10 cellular contexts compared by ENCODE assay signal in the genomic region with DNA sequence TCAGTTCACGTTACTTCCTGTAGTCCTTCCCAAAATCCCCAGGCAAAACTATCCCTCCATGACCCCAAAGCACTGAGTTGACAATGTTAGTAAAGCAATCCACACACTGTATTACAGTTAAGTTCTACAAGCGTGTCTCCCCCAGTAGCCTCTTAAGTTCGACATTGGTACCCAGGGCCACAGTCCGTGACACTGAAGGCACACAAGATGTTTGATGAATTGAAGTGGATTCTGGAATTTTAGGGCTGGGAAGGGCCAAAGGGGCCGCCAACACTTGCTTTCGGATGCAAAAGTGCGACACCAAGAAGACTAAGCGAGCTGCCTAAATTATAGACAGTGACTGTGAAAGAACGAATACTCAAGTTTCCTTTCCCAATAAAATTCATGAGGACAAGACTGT. TPM values are rescaled to one million over a fixed set of nuclear protein-coding genes. Genes with fewer than 3 reads are reported as not detected.
DNase-seq lines count a peak whose midpoint lies in the region; FAIRE-seq and TF ChIP-seq lines count a peak whose summit lies in the region.
"Had no signal": no experiment of that assay in that cellular context is flagged by ENCODE, and none has a peak within 500 bp of the region (broad histone marks: within the 10 kb centered on the region; RNA-seq: fewer than 3 reads in every experiment).

No MANE protein-coding gene starts in this region.

- intact Hi-C loops in A673 (cut with micrococcal nuclease; ENCODE audit: unreplicated experiment): loop anchor here (10.0 kb wide), 1 partner anchor 107 kb away; no protein-coding TSS in a partner anchor
- intact Hi-C loops in mammary epithelial cell (cut with micrococcal nuclease): loop anchor here (5.0 kb wide), 1 partner anchor 220 kb away; no protein-coding TSS in a partner anchor

- POLR2A ChIA-PET in A673 (lab: Charles Lee; ENCODE audit: low non-redundant PET): no interaction called here
- POLR2A ChIA-PET in HEK293 (lab: Yijun Ruan, JAX): no interaction called here
- POLR2A ChIA-PET in GM10248 (lab: Yijun Ruan, JAX): no interaction called here

- H3K36me3 ChIP-seq in A673 (ENCODE audit: insufficient read depth, low read length, poor library complexity, severe bottlenecking): peaks cover 17% of the 10 kb centered on the region
- H3K36me3 ChIP-seq in HEK293 (ENCODE audit: control insufficient read depth in 2 of 2, insufficient read depth in 1 of 2, low read length in 2 of 2): peaks cover 4 to 21% of the 10 kb centered on the region in 2 experiments; a peak in 2 of 3 replicates
- H3K36me3 ChIP-seq in mammary epithelial cell (ENCODE audit: insufficient read depth, low read length): no peaks in the 10 kb centered on the region

- peaks cover 92% of the 10 kb centered on the region for H3K79me2 ChIP-seq in mammary epithelial cell (ENCODE audit: insufficient read depth, low read length)

- CTCF ChIA-PET in A673 (lab: Charles Lee): no interaction called here
- CTCF ChIA-PET in HEK293 (lab: Yijun Ruan, JAX): interaction anchor here (1.3 to 2.1 kb wide), 2 partner anchors 13 to 167 kb away, joined by 6 to 15 read pairs; no protein-coding TSS in a partner anchor
- CTCF ChIA-PET in mammary epithelial cell (lab: Charles Lee; ENCODE audit: low non-redundant PET): interaction anchor here (0.6 kb wide), 1 partner anchor 135 kb away, joined by 3 read pairs; no protein-coding TSS in a partner anchor
- CTCF ChIA-PET in GM10248 (lab: Yijun Ruan, JAX): interaction anchor here (1.1 to 4.0 kb wide), 2 partner anchors 12 to 200 kb away, joined by 3 to 39 read pairs; no protein-coding TSS in a partner anchor

- H3K4me3 ChIP-seq in A673 (ENCODE audit: low read depth, low read length, poor library complexity, severe bottlenecking) (peak overlapping the region; percentile 84), HEK293 (ENCODE audit: low read depth, low read length) (peak overlapping the region; percentile 95), mammary epithelial cell (replicated peaks in 1 of 3; ENCODE audit: insufficient read depth in 1 of 3, low read depth in 2 of 3, low read length in 3 of 3) (peak overlapping the region; percentile 81 to 98 (median 90)), mononuclear cell (ENCODE audit: low read length) (peak overlapping the region; percentile 90)

- no peak for DNase-seq in A673 (ENCODE audit: low spot score)
- DNase-seq in mammary epithelial cell: no peak
- no peak for DNase-seq in GM10248 (ENCODE audit: extremely low spot score)
- DNase-seq in D721Med (ENCODE audit: insufficient read length, low spot score): no peak
- no peak for DNase-seq in NCI-H1048 (lab: John Stamatoyannopoulos, UW)
- DNase-seq in hippocampal formation (lab: John Stamatoyannopoulos, UW): no peak
- DNase-seq: activated CD8-positive, alpha-beta memory T cell treated with anti-CD3 and anti-CD28 coated beads for 24 hours; NCI-H748 treated with DMSO at 0.1 percent for 48 hours had no signal

- dilution Hi-C loops in mammary epithelial cell (cut with HindIII; ENCODE audit: low sequenced_read_pairs): no loop called here

- peaks cover 16% of the 10 kb centered on the region for H3K4me1 ChIP-seq in A673 (ENCODE audit: insufficient read depth, low read length, poor library complexity, severe bottlenecking)
- peaks cover 6% of the 10 kb centered on the region for H3K4me1 ChIP-seq in HEK293 (ENCODE audit: control insufficient read depth, insufficient read depth, low read length)
- H3K4me1 ChIP-seq in mammary epithelial cell (ENCODE audit: insufficient read depth, low read length): peaks cover 21% of the 10 kb centered on the region
- H3K4me1 ChIP-seq in mononuclear cell (ENCODE audit: insufficient read depth, low read length): peaks cover 41% of the 10 kb centered on the region

- H3K9me3 ChIP-seq in A673 (ENCODE audit: low read depth, low read length, poor library complexity, severe bottlenecking) (no peaks in the 10 kb centered on the region), HEK293 (ENCODE audit: control insufficient read depth, insufficient read depth, low read depth, low read length) (no peaks in the 10 kb centered on the region), mammary epithelial cell (replicated peaks; ENCODE audit: insufficient read depth, low read length) (no peaks in the 10 kb centered on the region), mononuclear cell (ENCODE audit: low read depth, low read length) (no peaks in the 10 kb centered on the region)

- TF ChIP-seq CTCF in A673 (conservative IDR thresholded peaks at IDR 0.05; ENCODE audit: low read depth, low read length) (no peak), HEK293 (tag by site-specific recombination; IDR thresholded peaks at IDR 0.05) (no peak), mammary epithelial cell (conservative IDR thresholded peaks at IDR 0.05 in 1 of 2, IDR thresholded peaks at IDR 0.05 in 1 of 2; ENCODE audit: extremely low read depth in 1 of 2, insufficient read depth in 1 of 2, low read depth in 1 of 2, low read length in 2 of 2) (no peak), GM10248 (IDR thresholded peaks at IDR 0.05; ENCODE audit: control extremely low read depth, extremely low read depth, low read depth, missing control alignments) (no peak), D721Med (IDR thresholded peaks at IDR 0.05; ENCODE audit: insufficient read depth, missing control alignments) (no peak)

- H3K9ac ChIP-seq in mammary epithelial cell (ENCODE audit: insufficient read depth, low read length): peak overlapping the region; percentile 81

- WGBS in mammary epithelial cell (ENCODE audit: low coverage, missing lambda C conversion rate): 67% methylated on average over 8 of the region's 9 CpGs

- H3K27ac ChIP-seq in A673 (ENCODE audit: low read depth, low read length, poor library complexity, severe bottlenecking) (no peak overlapping the region), HEK293 (ENCODE audit: extremely low read depth, low read depth, low read length) (no peak overlapping the region), mammary epithelial cell (ENCODE audit: insufficient read depth, low read depth, low read length) (peak overlapping the region; percentile 80)

- H2AFZ ChIP-seq in mammary epithelial cell (ENCODE audit: low read depth, low read length): no peak overlapping the region

- in situ Hi-C loops in mammary epithelial cell (cut with MboI; ENCODE audit: low sequenced_read_pairs in 2 of 2): no loop called here

- H3K27me3 ChIP-seq in A673 (replicated peaks; ENCODE audit: insufficient read depth, low read depth, low read length, poor library complexity) (no peaks in the 10 kb centered on the region), mammary epithelial cell (ENCODE audit: insufficient read depth, low read length) (no peaks in the 10 kb centered on the region), mononuclear cell (ENCODE audit: insufficient read depth, low read length) (no peaks in the 10 kb centered on the region)

- BruUV-seq in A673 (replicated peaks; lab: Mats Ljungman, UMichigan) (TSS peak; percentile 50), mammary epithelial cell (replicated peaks; lab: Mats Ljungman, UMichigan) (no TSS peak)

- peaks cover 5% of the 10 kb centered on the region for H4K20me1 ChIP-seq in mammary epithelial cell (ENCODE audit: insufficient read depth, low read length)

- peak overlapping the region; percentile 96 for H3K4me2 ChIP-seq in mammary epithelial cell (ENCODE audit: insufficient read depth, low read depth, low read length)

- no peak for FAIRE-seq in D721Med (lab: Jason Lieb, UNC)

TF ChIP-seq in HEK293, 187 proteins besides CTCF, POLR2A, EP300 and RAD21 (continues in another document):
- TF ChIP-seq, protein P1, sequence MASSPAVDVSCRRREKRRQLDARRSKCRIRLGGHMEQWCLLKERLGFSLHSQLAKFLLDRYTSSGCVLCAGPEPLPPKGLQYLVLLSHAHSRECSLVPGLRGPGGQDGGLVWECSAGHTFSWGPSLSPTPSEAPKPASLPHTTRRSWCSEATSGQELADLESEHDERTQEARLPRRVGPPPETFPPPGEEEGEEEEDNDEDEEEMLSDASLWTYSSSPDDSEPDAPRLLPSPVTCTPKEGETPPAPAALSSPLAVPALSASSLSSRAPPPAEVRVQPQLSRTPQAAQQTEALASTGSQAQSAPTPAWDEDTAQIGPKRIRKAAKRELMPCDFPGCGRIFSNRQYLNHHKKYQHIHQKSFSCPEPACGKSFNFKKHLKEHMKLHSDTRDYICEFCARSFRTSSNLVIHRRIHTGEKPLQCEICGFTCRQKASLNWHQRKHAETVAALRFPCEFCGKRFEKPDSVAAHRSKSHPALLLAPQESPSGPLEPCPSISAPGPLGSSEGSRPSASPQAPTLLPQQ (tag by site-specific recombination; IDR thresholded peaks at IDR 0.05): no peak
- TF ChIP-seq BCL11B (tag by site-specific recombination; IDR thresholded peaks at IDR 0.05; ENCODE audit: low read depth): no peak
- TF ChIP-seq ZSCAN30 (tag by site-specific recombination; IDR thresholded peaks at IDR 0.05): no peak
- no peak for TF ChIP-seq ZNF16 (tag by site-specific recombination; IDR thresholded peaks at IDR 0.05; ENCODE audit: low read depth)
- no peak for TF ChIP-seq ZNF660 (tag by site-specific recombination; IDR thresholded peaks at IDR 0.05)
- no peak for TF ChIP-seq ZNF121 (tag by site-specific recombination; IDR thresholded peaks at IDR 0.05)
- no peak for TF ChIP-seq ZNF341 (tag by site-specific recombination; IDR thresholded peaks at IDR 0.05; ENCODE audit: low read depth)
- no peak for TF ChIP-seq MYNN (tag by site-specific recombination; IDR thresholded peaks at IDR 0.05; ENCODE audit: borderline replicate concordance)
- TF ChIP-seq, protein P2, sequence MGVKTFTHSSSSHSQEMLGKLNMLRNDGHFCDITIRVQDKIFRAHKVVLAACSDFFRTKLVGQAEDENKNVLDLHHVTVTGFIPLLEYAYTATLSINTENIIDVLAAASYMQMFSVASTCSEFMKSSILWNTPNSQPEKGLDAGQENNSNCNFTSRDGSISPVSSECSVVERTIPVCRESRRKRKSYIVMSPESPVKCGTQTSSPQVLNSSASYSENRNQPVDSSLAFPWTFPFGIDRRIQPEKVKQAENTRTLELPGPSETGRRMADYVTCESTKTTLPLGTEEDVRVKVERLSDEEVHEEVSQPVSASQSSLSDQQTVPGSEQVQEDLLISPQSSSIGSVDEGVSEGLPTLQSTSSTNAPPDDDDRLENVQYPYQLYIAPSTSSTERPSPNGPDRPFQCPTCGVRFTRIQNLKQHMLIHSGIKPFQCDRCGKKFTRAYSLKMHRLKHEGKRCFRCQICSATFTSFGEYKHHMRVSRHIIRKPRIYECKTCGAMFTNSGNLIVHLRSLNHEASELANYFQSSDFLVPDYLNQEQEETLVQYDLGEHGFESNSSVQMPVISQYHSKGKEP (tag by site-specific recombination; IDR thresholded peaks at IDR 0.05): no peak

RNA-seq across cellular contexts. Expression of a gene that starts 1.5 kb away (rescaled TPM):
- 94.6 and 99.0 TPM in 2 replicates for total RNA-seq in A673 (2021)
- 100 to 1,000 TPM; 126 to 179 TPM for total RNA-seq in mammary epithelial cell
- polyA plus RNA-seq in mammary epithelial cell: 44.4 TPM
- polyA minus RNA-seq in mammary epithelial cell: 40.2 TPM
- total RNA-seq in mononuclear cell: 51.4 TPM

RNA-seq across cellular contexts. Expression of a gene that starts 2.0 kb away (rescaled TPM):
- total RNA-seq in A673 (2021): 86.2 and 95.1 TPM in 2 replicates
- 10 to 100 TPM in 1 of 2 donors, 1 to 10 TPM in 1; 2.8 to 28.2 TPM for total RNA-seq in mammary epithelial cell
- polyA plus RNA-seq in mammary epithelial cell: 31.3 TPM
- polyA minus RNA-seq in mammary epithelial cell: 11.7 TPM
- 2.4 TPM for total RNA-seq in mononuclear cell
